9 cellular contexts compared by ENCODE assay signal in genomic region chr3:98812851-98813374, GRCh38. TPM values are rescaled to one million over a fixed set of nuclear protein-coding genes. Genes with fewer than 3 reads are reported as not detected.
DNase-seq lines count a peak whose midpoint lies in the region; ATAC-seq and TF ChIP-seq lines count a peak whose summit lies in the region.
"Had no signal": no experiment of that assay in that cellular context is flagged by ENCODE, and none has a peak within 500 bp of the region (broad histone marks: within the 10 kb centered on the region; RNA-seq: fewer than 3 reads in every experiment).

No MANE protein-coding gene starts in this region.

- intact Hi-C loops in Calu3 (cut with micrococcal nuclease; ENCODE audit: unreplicated experiment) (loop anchor here (1.0 kb wide), 1 partner anchor 211 kb away; no protein-coding TSS in a partner anchor), adrenal gland (cut with DNase I) (loop anchor here in 1 of 2 donors (5.0 kb wide), 1 partner anchor 211 kb away; no protein-coding TSS in a partner anchor), vagina (cut with DNase I) (loop anchor here (10.0 kb wide), 2 partner anchors 182 to 208 kb away; no protein-coding TSS in a partner anchor), lower leg skin (cut with DNase I; ENCODE audit: low total_unique reads) (loop anchor here (2.0 to 5.0 kb wide), 2 partner anchors 180 to 761 kb away; no protein-coding TSS in a partner anchor)

- H3K27ac ChIP-seq in adrenal gland, result no peak overlapping the region
- H3K27ac ChIP-seq in vagina, result no peak overlapping the region

- no peak overlapping the region for H3K4me3 Mint-ChIP-seq in Calu3 (ENCODE audit: low read depth, unreplicated experiment)
- H3K4me3 Mint-ChIP-seq: stimulated activated naive CD8-positive, alpha-beta T cell treated with anti-CD3 and anti-CD28 coated beads, Interleukin-15, Interleukin-2, amounts not matched to agents 100 ng/mL and 50 ng/mL, for 24 hours had no signal

- peaks cover 54% of the 10 kb centered on the region for H3K36me3 Mint-ChIP-seq in Calu3 (ENCODE audit: insufficient read depth, unreplicated experiment)

- no peaks in the 10 kb centered on the region for H3K27me3 Mint-ChIP-seq in Calu3 (ENCODE audit: unreplicated experiment)
- H3K27me3 Mint-ChIP-seq: stimulated activated naive CD8-positive, alpha-beta T cell treated with anti-CD3 and anti-CD28 coated beads, Interleukin-15, Interleukin-2, amounts not matched to agents 100 ng/mL and 50 ng/mL, for 24 hours had no signal

- DNase-seq in Calu3 (peak; percentile 11), NAMALWA (ENCODE audit: low spot score) (peak; percentile 41), adrenal gland (no peak), iPS-NIHi7 (ENCODE audit: extremely low spot score) (peak; percentile 24), vagina (ENCODE audit: extremely low spot score in 2 of 2) (no peak), lower leg skin (ENCODE audit: low spot score in 2 of 2) (no peak)
- no peak for DNase-seq in activated effector memory CD4-positive, alpha-beta T cell treated with Interleukin-2 at 50 U/mL for 16 hours

- CTCF ChIA-PET in Calu3 (lab: Charles Lee), result interaction anchor here (0.6 to 1.2 kb wide), 3 partner anchors 156 to 212 kb away, joined by 3 to 8 read pairs (median 7); no protein-coding TSS in a partner anchor

- H3K9me3 ChIP-seq in adrenal gland (replicated peaks in 1 of 3), result no peaks in the 10 kb centered on the region
- H3K9me3 ChIP-seq in vagina, result no peaks in the 10 kb centered on the region

- WGBS in adrenal gland, 4 donors, result 52 to 66% (median 57%) methylated on average over 5 of the region's 5 CpGs
- WGBS in lower leg skin, 2 donors, result 55 to 59% methylated on average over 5 of the region's 5 CpGs

- H3K27me3 ChIP-seq in adrenal gland, result no peaks in the 10 kb centered on the region
- H3K27me3 ChIP-seq in vagina, result no peaks in the 10 kb centered on the region

- H3K4me1 Mint-ChIP-seq in Calu3 (ENCODE audit: low read depth, unreplicated experiment), result peaks cover 23% of the 10 kb centered on the region

- TF ChIP-seq POLR2A in adrenal gland (IDR thresholded peaks at IDR 0.05) (no peak), vagina (IDR thresholded peaks at IDR 0.05) (no peak), lower leg skin (IDR thresholded peaks at IDR 0.05) (no peak)

- no TSS peak for BruUV-seq in Calu3 (replicated peaks; lab: Mats Ljungman, UMichigan)

- H3K4me1 ChIP-seq in adrenal gland (replicated peaks in 1 of 2) (peaks cover 0 to 5% of the 10 kb centered on the region in 2 donors), vagina (no peaks in the 10 kb centered on the region)

- no peak overlapping the region for H3K4me3 ChIP-seq in adrenal gland
- no peak overlapping the region for H3K4me3 ChIP-seq in vagina
- no peak overlapping the region for H3K4me3 ChIP-seq in lower leg skin (ENCODE audit: low read depth, poor library complexity, severe bottlenecking)

- TF ChIP-seq CTCF in Calu3 (IDR thresholded peaks at IDR 0.05; ENCODE audit: unreplicated experiment), result no peak
- TF ChIP-seq CTCF in adrenal gland (IDR thresholded peaks at IDR 0.05), result peak; percentile 44 to 77 (median 66)
- TF ChIP-seq CTCF in vagina (IDR thresholded peaks at IDR 0.05), result peak; percentile 24 to 48 (median 40)
- no peak for TF ChIP-seq CTCF in lower leg skin (IDR thresholded peaks at IDR 0.05)

- peak; percentile 49 for ATAC-seq in GM21515 (IDR thresholded peaks at IDR 0.05; ENCODE audit: unreplicated experiment)

- H3K27ac Mint-ChIP-seq in Calu3 (ENCODE audit: unreplicated experiment), result no peak overlapping the region
- H3K27ac Mint-ChIP-seq: stimulated activated naive CD8-positive, alpha-beta T cell treated with anti-CD3 and anti-CD28 coated beads, Interleukin-15, Interleukin-2, amounts not matched to agents 100 ng/mL and 50 ng/mL, for 24 hours had no signal

- H3K9me3 Mint-ChIP-seq in Calu3 (ENCODE audit: low read depth, unreplicated experiment), result no peaks in the 10 kb centered on the region
- H3K9me3 Mint-ChIP-seq: stimulated activated naive CD8-positive, alpha-beta T cell treated with anti-CD3 and anti-CD28 coated beads, Interleukin-15, Interleukin-2, amounts not matched to agents 100 ng/mL and 50 ng/mL, for 24 hours had no signal

- H3K36me3 ChIP-seq in adrenal gland (replicated peaks in 1 of 2) (peaks cover 0 to 3% of the 10 kb centered on the region in 2 donors), vagina (peaks cover 0 to 7% of the 10 kb centered on the region in 2 donors)

RNA-seq across cellular contexts. Expression of gene ST3GAL6, which starts 49.8 kb away (rescaled TPM):
- total RNA-seq in Calu3 (2022) (1.7 and 3.2 TPM in 2 replicates), adrenal gland (10 to 100 TPM in 7 of 8 donors, 1 to 10 TPM in 1; 6.0 to 48.0 (median 20.1) TPM), vagina (1.7 TPM), lower leg skin (10 to 100 TPM; 19.2 to 40.8 (median 24.3) TPM)
- 10 to 100 TPM; 15.2 to 24.9 (median 18.1) TPM for polyA plus RNA-seq in adrenal gland

Comparison
In these comparisons a context has a peak if more than half of its experiments do, and no peak if none do; other contexts are left out.
1. DNase-seq: peak in Calu3 (single experiment), NAMALWA (single experiment) and iPS-NIHi7 (single experiment); none in adrenal gland (0 of 7), vagina (0 of 2), lower leg skin (0 of 2) and activated effector memory CD4-positive, alpha-beta T cell treated with Interleukin-2 at 50 U/mL for 16 hours (single experiment).
2. CTCF ChIP-seq: peak in adrenal gland (6 of 6) and vagina (3 of 3); none in Calu3 (single experiment) and lower leg skin (0 of 3).